Comparison of ENCODE assay signal across 8 cellular contexts in the genomic region with DNA sequence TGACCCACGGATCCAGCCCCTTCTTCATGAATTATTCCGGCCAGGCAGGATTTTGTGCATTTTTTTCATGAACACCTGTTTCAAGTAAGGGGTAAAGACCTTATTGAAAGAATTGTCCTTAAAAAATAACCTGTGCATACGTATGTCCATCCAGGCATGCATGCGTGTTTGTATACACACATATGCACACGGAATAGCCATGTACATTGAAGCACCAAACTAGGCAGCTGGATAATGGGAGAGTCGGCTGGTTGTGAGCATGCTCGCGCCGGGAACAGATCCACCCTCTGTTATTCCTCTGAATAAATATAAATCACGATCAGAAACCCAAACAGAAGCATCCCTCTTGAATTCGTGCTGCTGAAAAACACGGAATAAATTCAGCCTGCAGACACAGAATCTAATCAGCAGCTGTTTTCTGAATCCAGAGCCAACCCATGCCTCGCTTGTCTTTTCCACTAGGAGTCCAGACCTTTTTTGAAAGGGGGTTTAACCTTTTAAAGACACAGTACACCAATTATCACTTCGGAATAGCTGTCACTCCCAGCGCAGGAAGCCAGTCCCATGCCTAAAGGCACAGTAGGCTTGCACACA. TPM values are rescaled to one million over a fixed set of nuclear protein-coding genes. Genes with fewer than 3 reads are reported as not detected.
DNase-seq lines count a peak whose midpoint lies in the region; ATAC-seq and TF ChIP-seq lines count a peak whose summit lies in the region.

A gene (minus strand): TSS at position 473 of the 594 bp plus-strand sequence.

- H3K9me3 Mint-ChIP-seq in activated naive CD4-positive, alpha-beta T cell treated with anti-CD3 and anti-CD28 coated beads, Interleukin-2, amount 50 U/mL, for 72 hours = peaks cover 0 to 7% of the 10 kb centered on the region in 2 donors

- no peaks in the 10 kb centered on the region for H3K9me3 ChIP-seq in heart right ventricle

- H3K36me3 Mint-ChIP-seq in activated naive CD4-positive, alpha-beta T cell treated with anti-CD3 and anti-CD28 coated beads, Interleukin-2, amount 50 U/mL, for 72 hours = peaks cover 0 to 23% of the 10 kb centered on the region in 2 donors

- peak within 1 kb of the TSS; percentile 51 to 68 (median 64) for H3K4me3 ChIP-seq in heart right ventricle

- TF ChIP-seq CTCF in heart right ventricle (IDR thresholded peaks at IDR 0.05) = peak in 5 of 9 donors; percentile 12 to 40 (median 28)

- no peaks in the 10 kb centered on the region for H3K36me3 ChIP-seq in heart right ventricle

- peaks cover 0 to 38% (median 0%) of the 10 kb centered on the region in 7 donors for H3K27me3 ChIP-seq in heart right ventricle

- no peak for ATAC-seq in activated naive CD4-positive, alpha-beta T cell treated with anti-CD3 and anti-CD28 coated beads, Interleukin-2, amount 50 U/mL, for 72 hours
- ATAC-seq in heart right ventricle (peak in 5 of 8 donors; percentile 27 to 62 (median 47)), HG03139 (IDR thresholded peaks at IDR 0.05; ENCODE audit: unreplicated experiment) (no peak), HG03378 (IDR thresholded peaks at IDR 0.05; ENCODE audit: unreplicated experiment) (no peak)

- peaks cover 8 to 57% (median 34%) of the 10 kb centered on the region in 9 donors for H3K4me1 ChIP-seq in heart right ventricle

- DNase-seq in Daoy (ENCODE audit: low read depth) (peak; percentile 42), NCI-H2029 (lab: John Stamatoyannopoulos, UW) (peak; percentile 98), heart right ventricle (no peak), pons (ENCODE audit: low spot score) (peak; percentile 76), HK-2 (ENCODE audit: unreplicated experiment) (no peak)
- no peak for DNase-seq in activated naive CD4-positive, alpha-beta T cell treated with anti-CD3 and anti-CD28 coated beads, Interleukin-2, amount 50 U/mL, for 72 hours (ENCODE audit: low spot score in 2 of 2)

- H3K27ac ChIP-seq in heart right ventricle = peak within 1 kb of the TSS in 9 of 10 donors; percentile 23 to 85 (median 70)

- WGBS in heart right ventricle, 2 donors = 9 to 12% methylated on average over 15 of the region's 15 CpGs

- intact Hi-C loops in heart right ventricle (cut with DNase I) = loop anchor here in 3 of 10 donors (5.0 to 10.0 kb wide), 6 partner anchors 71 to 351 kb away; no protein-coding TSS in a partner anchor

- H3K27ac Mint-ChIP-seq in activated naive CD4-positive, alpha-beta T cell treated with anti-CD3 and anti-CD28 coated beads, Interleukin-2, amount 50 U/mL, for 72 hours = peak within 1 kb of the TSS; percentile 85 to 95

RNA-seq across cellular contexts. Expression of the gene that starts here (rescaled TPM):
- total RNA-seq in Daoy (2014; rRNA removed; shearing (Covaris generic)) = 7.5 and 9.5 TPM in 2 replicates
- 10 to 100 TPM; 13.3 to 25.0 TPM for total RNA-seq in activated naive CD4-positive, alpha-beta T cell treated with anti-CD3 and anti-CD28 coated beads, Interleukin-2, amount 50 U/mL, for 72 hours
- 1 to 10 TPM; 3.8 to 7.5 (median 5.4) TPM for total RNA-seq in heart right ventricle
- polyA plus RNA-seq in heart right ventricle = 1 to 10 TPM; 2.6 to 4.5 TPM

Comparison
In these comparisons a context has a peak if more than half of its experiments do, and no peak if none do; other contexts are left out.
1. DNase-seq: peak in Daoy (single experiment), NCI-H2029 (single experiment) and pons (single experiment); none in activated naive CD4-positive, alpha-beta T cell treated with anti-CD3 and anti-CD28 coated beads, Interleukin-2, amount 50 U/mL, for 72 hours (0 of 2), heart right ventricle (0 of 2) and HK-2 (single experiment).
2. ATAC-seq: peak in heart right ventricle (5 of 8); none in activated naive CD4-positive, alpha-beta T cell treated with anti-CD3 and anti-CD28 coated beads, Interleukin-2, amount 50 U/mL, for 72 hours (0 of 2), HG03139 (single experiment) and HG03378 (single experiment).